ENCODE assay signal across 8 cellular contexts in genomic region chr2:9003366-9003615, GRCh38. TPM values are rescaled to one million over a fixed set of nuclear protein-coding genes. Genes with fewer than 3 reads are reported as not detected.
DNase-seq lines count a peak whose midpoint lies in the region; ATAC-seq and TF ChIP-seq lines count a peak whose summit lies in the region.

No MANE protein-coding gene starts in this region.

- no peaks in the 10 kb centered on the region for H3K9me2 ChIP-seq in SK-N-SH

- TF ChIP-seq CTCF in SK-N-SH (IDR thresholded peaks at IDR 0.05): no peak

- intact Hi-C loops in right cardiac atrium (cut with DNase I): no loop called here

- DNase-seq in SK-N-SH (no peak), right cardiac atrium (no peak), skeletal muscle cell (ENCODE audit: low read depth) (no peak), kidney glomerular epithelial cell (lab: John Stamatoyannopoulos, UW) (no peak)
- no peak for DNase-seq in activated CD4-positive, alpha-beta T cell treated with anti-CD3 and anti-CD28 coated beads, Interleukin-2, amount 50 U/mL, for 1 hour

- peaks cover 31% of the 10 kb centered on the region for H4K20me1 ChIP-seq in SK-N-SH (ENCODE audit: insufficient read depth)

- no peak for TF ChIP-seq RAD21 in SK-N-SH (IDR thresholded peaks at IDR 0.05; ENCODE audit: low read length)

- ATAC-seq in right cardiac atrium (no peak), HG03175 (IDR thresholded peaks at IDR 0.05; ENCODE audit: unreplicated experiment) (no peak), HG03196 (IDR thresholded peaks at IDR 0.05; ENCODE audit: unreplicated experiment) (no peak)

- H3F3A ChIP-seq in SK-N-SH (replicated peaks; ENCODE audit: insufficient read depth): no peaks in the 10 kb centered on the region

- no peak for TF ChIP-seq EP300 in SK-N-SH (IDR thresholded peaks at IDR 0.05; ENCODE audit: borderline replicate concordance in 1 of 2, low read depth in 1 of 2, low read length in 1 of 2)

- H3K4me1 ChIP-seq in SK-N-SH (ENCODE audit: control insufficient read depth in 1 of 2, insufficient read depth in 2 of 2, low read depth in 1 of 2, low read length in 1 of 2) (peaks cover 21 to 49% of the 10 kb centered on the region in 2 experiments; a peak in 3 of 4 replicates), right cardiac atrium (ENCODE audit: control insufficient read depth, insufficient read depth, low read length) (no peaks in the 10 kb centered on the region)

- H3K4me2 ChIP-seq in SK-N-SH: peak overlapping the region; percentile 82

- H3K36me3 ChIP-seq in SK-N-SH (replicated peaks in 1 of 2; ENCODE audit: control insufficient read depth in 1 of 2, insufficient read depth in 2 of 2, low read length in 1 of 2): peaks cover 0 to 7% of the 10 kb centered on the region in 2 experiments

- H3K79me2 ChIP-seq in SK-N-SH (ENCODE audit: insufficient read depth): peaks cover 61% of the 10 kb centered on the region

- peak overlapping the region; percentile 70 for H3K9ac ChIP-seq in SK-N-SH

- POLR2A ChIA-PET in SK-N-SH (lab: Yijun Ruan, JAX): interaction anchor here (0.7 to 1.6 kb wide), 6 partner anchors 11 to 420 kb away, joined by 3 to 6 read pairs (median 4); partner anchors contain the start of genes CPSF3, ITGB1BP1 and KIDINS220

- H3K4me3 ChIP-seq in GM08714 (ENCODE audit: low read length): peak overlapping the region; percentile 74
- H3K4me3 ChIP-seq in SK-N-SH (ENCODE audit: low read depth in 2 of 2, low read length in 1 of 2): peak overlapping the region; percentile 80 to 96
- H3K4me3 ChIP-seq in right cardiac atrium (ENCODE audit: low read length): peak overlapping the region; percentile 97
- peak overlapping the region; percentile 82 for H3K4me3 ChIP-seq in skeletal muscle cell (ENCODE audit: low read depth, low read length)

- CTCF ChIA-PET in SK-N-SH (lab: Yijun Ruan, JAX): interaction anchor here (0.6 to 1.9 kb wide), 3 partner anchors 9 to 108 kb away, joined by 3 to 4 read pairs (median 4); no protein-coding TSS in a partner anchor

- H3K27ac ChIP-seq in SK-N-SH (ENCODE audit: low read depth in 2 of 2, low read length in 1 of 2): peak overlapping the region in 1 of 2 experiments; percentile 91; a peak in 2 of 4 replicates
- no peak overlapping the region for H3K27ac ChIP-seq in right cardiac atrium (ENCODE audit: low read length)

- 2% methylated on average over 6 of the region's 25 CpGs for WGBS in SK-N-SH (ENCODE audit: low lambda C conversion rate)
- WGBS in right cardiac atrium: under 1% methylated on average over 25 of the region's 25 CpGs

- H2AFZ ChIP-seq in SK-N-SH (ENCODE audit: low read depth): peak overlapping the region; percentile 45; the same call in 1 of the 2 replicates

- H3K27me3 ChIP-seq in SK-N-SH (ENCODE audit: insufficient read depth) (no peaks in the 10 kb centered on the region), right cardiac atrium (ENCODE audit: control insufficient read depth, insufficient read depth) (no peaks in the 10 kb centered on the region)

- H3K9me3 ChIP-seq in SK-N-SH (no peaks in the 10 kb centered on the region), right cardiac atrium (ENCODE audit: control insufficient read depth, low read length) (no peaks in the 10 kb centered on the region)

TF ChIP-seq in SK-N-SH, 30 proteins besides CTCF, POLR2A, EP300 and RAD21:
- TF ChIP-seq EZH2phosphoT487 (IDR thresholded peaks at IDR 0.05; ENCODE audit: borderline replicate concordance, low read depth) (no peak), SIN3A (IDR thresholded peaks at IDR 0.05; ENCODE audit: borderline replicate concordance, low read depth, low read length) (0 out of 2 replicates have a peak, but pooled peaks have one; percentile 6), MAX (IDR thresholded peaks at IDR 0.05; ENCODE audit: low read depth) (no peak), NRF1 (IDR thresholded peaks at IDR 0.05; ENCODE audit: low read depth, low read length) (no peak)

RNA-seq across cellular contexts. Expression of gene MBOAT2, which starts 0.2 kb away (rescaled TPM):
- polyA plus RNA-seq in SK-N-SH (2012; rRNA removed) (33.9 and 41.3 TPM in 2 replicates), right cardiac atrium (4.5 TPM)
- polyA plus RNA-seq in SK-N-SH (2012; cell fraction: cytosol; rRNA removed): 32.1 and 33.3 TPM in 2 replicates
- 63.1 and 166 TPM in 2 replicates for polyA plus RNA-seq in SK-N-SH (2012; cell fraction: nucleus; rRNA removed)
- total RNA-seq in right cardiac atrium: 10 to 100 TPM in 1 of 4 donors, 1 to 10 TPM in 3; 8.4 to 11.0 (median 8.9) TPM
